ENCODE assay signal across 13 cellular contexts in the genomic region with DNA sequence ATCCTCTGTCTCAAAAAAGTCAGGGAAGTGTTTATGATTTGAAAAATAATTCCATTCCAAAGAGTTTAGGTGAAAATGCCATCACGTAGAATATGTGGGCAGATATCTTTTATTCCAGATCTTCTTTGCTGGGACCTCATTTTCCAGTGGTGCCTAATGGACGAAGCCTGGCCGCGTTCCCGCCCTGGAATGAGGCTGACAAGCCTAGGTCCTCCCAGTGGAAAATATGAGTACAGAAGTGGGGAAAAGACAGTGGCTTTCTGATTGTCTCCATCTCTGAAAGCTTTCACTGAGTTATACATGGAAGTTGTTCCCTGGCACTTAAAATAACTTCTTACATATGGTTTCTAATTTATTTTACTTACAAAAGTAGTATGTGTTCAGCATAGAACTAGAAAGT.
A peak's percentile ranks its signal among the peaks of the same experiment; 100 is the strongest.
DNase-seq lines count a peak whose midpoint lies in the region; ATAC-seq and TF ChIP-seq lines count a peak whose summit lies in the region.
"Had no signal": no experiment of that assay in that cellular context is flagged by ENCODE, and none has a peak within 500 bp of the region (broad histone marks: within the 10 kb centered on the region; RNA-seq: fewer than 3 reads in every experiment).

No MANE protein-coding gene starts in this region.

- H3K14ac ChIP-seq in H9 (ENCODE audit: insufficient read depth, low read length): no peak overlapping the region

- no peaks in the 10 kb centered on the region for H3K36me3 ChIP-seq in vagina

- no peak overlapping the region for H3K56ac ChIP-seq in H9 (ENCODE audit: insufficient read length, low read depth, low read length)

- no peaks in the 10 kb centered on the region; the same call in 1 of the 2 replicates for H3K27me3 Mint-ChIP-seq in H9 (ENCODE audit: low read depth)

- TF ChIP-seq CTCF in fibroblast of pulmonary artery (IDR thresholded peaks at IDR 0.05; ENCODE audit: low read length, missing control alignments) (peak; percentile 17), omental fat pad (IDR thresholded peaks at IDR 0.05) (no peak), vagina (IDR thresholded peaks at IDR 0.05) (no peak), H9 (conservative IDR thresholded peaks at IDR 0.05) (no peak)

- intact Hi-C loops in vagina (cut with DNase I): no loop called here

- no peak overlapping the region for H3T11ph ChIP-seq in H9 (ENCODE audit: low read length)

- no peak overlapping the region for H4K91ac ChIP-seq in H9 (ENCODE audit: insufficient read length, low read depth, low read length)

- H3K4me3 Mint-ChIP-seq in H9: no peak overlapping the region
- H3K4me3 Mint-ChIP-seq: neural crest cell, T-helper 17 cell had no signal

- peaks cover under 1 to 25% (median 7%) of the 10 kb centered on the region in 3 experiments; a peak in 6 of 7 replicates for H3K36me3 Mint-ChIP-seq in H9 (ENCODE audit: insufficient read depth in 1 of 3, low read depth in 3 of 3)

- H2BK120ac ChIP-seq in H9 (ENCODE audit: low read depth, low read length, poor library complexity, severe bottlenecking): no peak overlapping the region

- H2AFZ ChIP-seq in H9 (ENCODE audit: low read length): no peak overlapping the region

- H3K4me1 ChIP-seq in vagina (peaks cover 35% of the 10 kb centered on the region), H9 (ENCODE audit: insufficient read depth, low read length) (no peaks in the 10 kb centered on the region; the same call in 1 of the 2 replicates)

- H3K27me3 ChIP-seq in vagina (no peaks in the 10 kb centered on the region), H9 (ENCODE audit: insufficient read depth, low read length) (no peaks in the 10 kb centered on the region)
- H3K27me3 ChIP-seq: body of pancreas had no signal

- no peaks in the 10 kb centered on the region for H3K9me3 ChIP-seq in vagina
- no peaks in the 10 kb centered on the region for H3K9me3 ChIP-seq in H9 (ENCODE audit: control insufficient read depth, low read depth, low read length)
- H3K9me3 ChIP-seq: body of pancreas had no signal

- no peak overlapping the region for H3K4ac ChIP-seq in H9 (ENCODE audit: low read depth, low read length)

- peak overlapping the region; percentile 37 for H3K4me3 ChIP-seq in fibroblast of pulmonary artery (replicated peaks; ENCODE audit: low read depth, low read length)
- H3K4me3 ChIP-seq in vagina: peak overlapping the region; percentile 22 to 26
- H3K4me3 ChIP-seq: body of pancreas had no signal

- no peak overlapping the region for H3K4me2 ChIP-seq in H9 (ENCODE audit: insufficient read depth, insufficient read length, low read length)
- H3K4me2 ChIP-seq: KMS-11 had no signal

- no peak overlapping the region for H2BK5ac ChIP-seq in H9 (ENCODE audit: insufficient read length, low read length)

- peak overlapping the region; percentile 85 for H3K27ac ChIP-seq in vagina
- no peak overlapping the region for H3K27ac ChIP-seq in H9 (ENCODE audit: insufficient read length, low read depth, low read length)
- H3K27ac ChIP-seq: 22Rv1, body of pancreas, KMS-11 had no signal

- no peaks in the 10 kb centered on the region for H4K20me1 ChIP-seq in H9 (ENCODE audit: control insufficient read depth, insufficient read depth, insufficient read length)

- TF ChIP-seq POLR2A in vagina (IDR thresholded peaks at IDR 0.05): no peak

- no peak overlapping the region; a peak in 1 of 7 replicates for H3K27ac Mint-ChIP-seq in H9
- H3K27ac Mint-ChIP-seq: T-helper 17 cell had no signal

- peaks cover 2% of the 10 kb centered on the region; the same call in 1 of the 2 replicates for H3K79me2 ChIP-seq in H9 (ENCODE audit: insufficient read depth, low read length)

- no peak overlapping the region for H4K5ac ChIP-seq in H9 (ENCODE audit: insufficient read length, low read depth, low read length)

- ATAC-seq in omental fat pad (ENCODE audit: low FRiP score): peak; percentile 54
- no peak for ATAC-seq in HG02798 (IDR thresholded peaks at IDR 0.05; ENCODE audit: poor library complexity, unreplicated experiment)
- ATAC-seq: body of pancreas, T-helper 17 cell had no signal

- H3K23me2 ChIP-seq in H9 (ENCODE audit: insufficient read length, low read depth, low read length, poor library complexity, severe bottlenecking): no peaks in the 10 kb centered on the region

- H4K8ac ChIP-seq in H9 (replicated peaks; ENCODE audit: insufficient read length, low read depth, low read length): no peak overlapping the region

- H3K4me1 Mint-ChIP-seq in H9: peaks cover 45 to 59% of the 10 kb centered on the region in 2 experiments

- H3K79me1 ChIP-seq in H9 (ENCODE audit: insufficient read depth, low read depth, low read length, poor library complexity, severe bottlenecking): no peaks in the 10 kb centered on the region

- no peak overlapping the region for H3K9ac ChIP-seq in H9 (ENCODE audit: extremely low read depth, insufficient read length, low read length)
- H3K9ac ChIP-seq: KMS-11 had no signal

- H2AK5ac ChIP-seq in H9 (ENCODE audit: insufficient read length, low read length): no peak overlapping the region

- H2BK12ac ChIP-seq in H9 (ENCODE audit: insufficient read length, low read depth, low read length): no peak overlapping the region

- H2BK15ac ChIP-seq in H9 (ENCODE audit: low read depth, low read length): no peak overlapping the region

- H3K23ac ChIP-seq in H9 (ENCODE audit: insufficient read length, low read depth, low read length): no peak overlapping the region

- DNase-seq in DMS53 (lab: John Stamatoyannopoulos, UW): peak; percentile 42
- no peak for DNase-seq in DMS53 treated with DMSO at 0.1 percent for 48 hours (lab: John Stamatoyannopoulos, UW; ENCODE audit: unreplicated experiment)
- DNase-seq in fibroblast of pulmonary artery (ENCODE audit: low read depth): peak; percentile 57
- no peak for DNase-seq in omental fat pad (ENCODE audit: low spot score)
- no peak for DNase-seq in vagina (ENCODE audit: extremely low spot score in 2 of 2)
- no peak for DNase-seq in NCI-H345 (lab: John Stamatoyannopoulos, UW)
- DNase-seq in H9: no peak
- DNase-seq: body of pancreas, T-helper 17 cell had no signal

- H3K9me3 Mint-ChIP-seq in H9: peaks cover 0 to 4% of the 10 kb centered on the region in 2 experiments; a peak in 1 of 5 replicates
- H3K9me3 Mint-ChIP-seq: neural crest cell had no signal

- H2BK20ac ChIP-seq in H9 (ENCODE audit: low read depth, low read length, poor library complexity, severe bottlenecking): no peak overlapping the region

- WGBS in H9 (ENCODE audit: extremely low coverage, insufficient read length, low lambda C conversion rate): no CpG with 5 or more reads among the region's 5 CpGs

- H3K18ac ChIP-seq in H9 (ENCODE audit: insufficient read length, low read depth, low read length): no peak overlapping the region

Comparison
In these comparisons a context has a peak if more than half of its experiments do, and no peak if none do; other contexts are left out.
1. DNase-seq: peak in DMS53 (single experiment) and fibroblast of pulmonary artery (single experiment); none in DMS53 treated with DMSO at 0.1 percent for 48 hours (single experiment), omental fat pad (single experiment), vagina (0 of 2), NCI-H345 (single experiment) and H9 (single experiment).